ENCODE assay signal across 8 cellular contexts in genomic region chr1:116826818-116827606, GRCh38.
A peak's percentile ranks its signal among the peaks of the same experiment; 100 is the strongest.
DNase-seq lines count a peak whose midpoint lies in the region; ATAC-seq and TF ChIP-seq lines count a peak whose summit lies in the region.

No MANE protein-coding gene starts in this region.

- peaks cover 59% of the 10 kb centered on the region for H3K4me1 Mint-ChIP-seq in T-helper 1 cell treated with Interleukin-12 subunit alpha and Interleukin-12 subunit beta and Interleukin-4 antibody, amounts not matched to agents 30 μg/mL and 1 μg/mL, for 36 hours (ENCODE audit: low read depth)
- H3K4me1 Mint-ChIP-seq in dendritic cell treated with granulocyte-macrophage colony-stimulating factor and Interleukin-4, amounts not matched to agents 40 ng/mL and 50 ng/mL, for 4 days (ENCODE audit: low read depth), result peaks cover 19% of the 10 kb centered on the region

- no peak for TF ChIP-seq CTCF in GM20000 (IDR thresholded peaks at IDR 0.05; ENCODE audit: extremely low read depth, missing control alignments)

- no peaks in the 10 kb centered on the region for H3K27me3 Mint-ChIP-seq in T-helper 1 cell treated with Interleukin-12 subunit alpha and Interleukin-12 subunit beta and Interleukin-4 antibody, amounts not matched to agents 30 μg/mL and 1 μg/mL, for 36 hours (ENCODE audit: low read depth)
- H3K27me3 Mint-ChIP-seq in dendritic cell treated with granulocyte-macrophage colony-stimulating factor and Interleukin-4, amounts not matched to agents 40 ng/mL and 50 ng/mL, for 4 days, result peaks cover 4% of the 10 kb centered on the region

- DNase-seq in DMS 273 (lab: John Stamatoyannopoulos, UW; ENCODE audit: unreplicated experiment) (peak; percentile 79), GM20000 (ENCODE audit: low spot score) (peak; percentile 73), ureter (ENCODE audit: low spot score) (no peak), cerebellar nuclear complex (lab: John Stamatoyannopoulos, UW) (no peak)
- peak; percentile 56 to 66 for DNase-seq in stimulated activated CD8-positive, alpha-beta memory T cell treated with anti-CD3 and anti-CD28 coated beads, Interleukin-15, amount 100 ng/mL, for 48 hours (ENCODE audit: low read depth in 2 of 2)

- peak overlapping the region; percentile 97 for H3K27ac Mint-ChIP-seq in T-helper 1 cell treated with Interleukin-12 subunit alpha and Interleukin-12 subunit beta and Interleukin-4 antibody, amounts not matched to agents 30 μg/mL and 1 μg/mL, for 36 hours
- peak overlapping the region; percentile 7 for H3K27ac Mint-ChIP-seq in dendritic cell treated with granulocyte-macrophage colony-stimulating factor and Interleukin-4, amounts not matched to agents 40 ng/mL and 50 ng/mL, for 4 days

- ATAC-seq in HG03521 (IDR thresholded peaks at IDR 0.05; ENCODE audit: unreplicated experiment), result peak; percentile 78

- intact Hi-C loops in dendritic cell treated with granulocyte-macrophage colony-stimulating factor and Interleukin-4, amounts not matched to agents 40 ng/mL and 50 ng/mL, for 4 days (cut with micrococcal nuclease), result no loop called here

- H3K9me3 Mint-ChIP-seq in T-helper 1 cell treated with Interleukin-12 subunit alpha and Interleukin-12 subunit beta and Interleukin-4 antibody, amounts not matched to agents 30 μg/mL and 1 μg/mL, for 36 hours, result peaks cover 7% of the 10 kb centered on the region
- no peaks in the 10 kb centered on the region for H3K9me3 Mint-ChIP-seq in dendritic cell treated with granulocyte-macrophage colony-stimulating factor and Interleukin-4, amounts not matched to agents 40 ng/mL and 50 ng/mL, for 4 days

- H3K36me3 Mint-ChIP-seq in T-helper 1 cell treated with Interleukin-12 subunit alpha and Interleukin-12 subunit beta and Interleukin-4 antibody, amounts not matched to agents 30 μg/mL and 1 μg/mL, for 36 hours (ENCODE audit: low read depth), result peaks cover 11% of the 10 kb centered on the region
- H3K36me3 Mint-ChIP-seq in dendritic cell treated with granulocyte-macrophage colony-stimulating factor and Interleukin-4, amounts not matched to agents 40 ng/mL and 50 ng/mL, for 4 days (ENCODE audit: low read depth), result no peaks in the 10 kb centered on the region

- H3K4me3 Mint-ChIP-seq in T-helper 1 cell treated with Interleukin-12 subunit alpha and Interleukin-12 subunit beta and Interleukin-4 antibody, amounts not matched to agents 30 μg/mL and 1 μg/mL, for 36 hours, result peak overlapping the region; percentile 73
- H3K4me3 Mint-ChIP-seq in dendritic cell treated with granulocyte-macrophage colony-stimulating factor and Interleukin-4, amounts not matched to agents 40 ng/mL and 50 ng/mL, for 4 days, result no peak overlapping the region

Comparison
In these comparisons a context has a peak if more than half of its experiments do, and no peak if none do; other contexts are left out.
1. DNase-seq: peak in DMS 273 (single experiment), GM20000 (single experiment) and stimulated activated CD8-positive, alpha-beta memory T cell treated with anti-CD3 and anti-CD28 coated beads, Interleukin-15, amount 100 ng/mL, for 48 hours (2 of 2); none in ureter (single experiment) and cerebellar nuclear complex (0 of 2).